Comparison of ENCODE assay signal across 1 cellular context in genomic region chr11:74154621-74155281, GRCh38.
TF ChIP-seq lines count a peak whose summit lies in the region.

No MANE protein-coding gene starts in this region.

TF ChIP-seq in endothelial cell of umbilical vein, 7 proteins besides CTCF, POLR2A, EP300 and RAD21 (continued from another document):
- no peak for TF ChIP-seq MYC (IDR thresholded peaks at IDR 0.05; ENCODE audit: low read depth, low read length)
TF ChIP-seq in endothelial cell of umbilical vein: peak in this region for 1.
